18 cellular contexts compared by ENCODE assay signal in the genomic region with DNA sequence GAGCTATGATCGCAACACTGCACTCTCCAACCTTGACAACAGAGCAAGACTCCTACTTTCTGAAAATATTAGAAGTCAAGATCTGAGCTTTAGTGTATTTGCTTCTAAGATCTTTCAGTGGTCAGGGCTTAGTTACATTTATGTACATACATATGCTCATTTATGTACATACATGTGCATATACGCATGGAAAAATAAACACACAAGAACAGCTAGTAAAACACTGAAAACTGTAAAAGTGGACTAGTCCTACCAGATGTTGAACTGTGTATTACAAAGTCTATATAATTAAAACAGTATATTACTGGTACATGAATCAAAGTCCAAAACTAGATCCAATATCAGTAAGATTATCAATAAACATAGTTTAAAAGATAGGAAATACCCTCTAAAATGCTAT. TPM values are rescaled to one million over a fixed set of nuclear protein-coding genes. Genes with fewer than 3 reads are reported as not detected.
DNase-seq lines count a peak whose midpoint lies in the region; ATAC-seq, FAIRE-seq and TF ChIP-seq lines count a peak whose summit lies in the region.
"Had no signal": no experiment of that assay in that cellular context is flagged by ENCODE, and none has a peak within 500 bp of the region (broad histone marks: within the 10 kb centered on the region; RNA-seq: fewer than 3 reads in every experiment).

No MANE protein-coding gene starts in this region.

- H3K36me3 Mint-ChIP-seq in activated naive CD4-positive, alpha-beta T cell treated with anti-CD3 and anti-CD28 coated beads, Interleukin-2, amount 50 U/mL, for 24 hours = peaks cover 13% of the 10 kb centered on the region
- H3K36me3 Mint-ChIP-seq in T-helper 17 cell (ENCODE audit: low read depth) = no peaks in the 10 kb centered on the region

- no peaks in the 10 kb centered on the region for H3K27me3 Mint-ChIP-seq in activated naive CD4-positive, alpha-beta T cell treated with anti-CD3 and anti-CD28 coated beads, Interleukin-2, amount 50 U/mL, for 24 hours
- H3K27me3 Mint-ChIP-seq in T-helper 17 cell = no peaks in the 10 kb centered on the region
- H3K27me3 Mint-ChIP-seq: CD4-positive, alpha-beta T cell had no signal

- no peak for ATAC-seq in T-helper 17 cell
- ATAC-seq in left colon = peak; percentile 62
- no peak for ATAC-seq in omental fat pad (ENCODE audit: low FRiP score)
- ATAC-seq: GM12878, GM23338, HepG2 had no signal

- DNase-seq in activated naive CD4-positive, alpha-beta T cell (lab: John Stamatoyannopoulos, UW) = no peak
- DNase-seq in T-helper 17 cell = no peak
- DNase-seq in left colon = no peak
- no peak for DNase-seq in omental fat pad (ENCODE audit: low spot score)
- no peak for DNase-seq in SW 1271 (lab: John Stamatoyannopoulos, UW)
- DNase-seq in uterus = no peak
- no peak for DNase-seq in frontal cortex (ENCODE audit: low spot score in 2 of 2)
- DNase-seq: 8988T; ACHN; CD4-positive, alpha-beta T cell; DMS79; H9 had no signal

- H3K27ac ChIP-seq in uterus = no peak overlapping the region
- H3K27ac ChIP-seq: BLaER1 treated with 17β-estradiol and CSF1 and Interleukin-3, amounts not matched to agents 10 nM and 100 nM had no signal

- no peak for TF ChIP-seq CTCF in omental fat pad (IDR thresholded peaks at IDR 0.05)
- no peak for TF ChIP-seq CTCF in uterus (IDR thresholded peaks at IDR 0.05)

- TF ChIP-seq POLR2A in uterus (IDR thresholded peaks at IDR 0.05) = no peak

- no peak for FAIRE-seq in frontal cortex (lab: Jason Lieb, UNC)
- FAIRE-seq: GM12878, HepG2, HTR-8/SVneo had no signal

- no peaks in the 10 kb centered on the region for H3K9me3 Mint-ChIP-seq in activated naive CD4-positive, alpha-beta T cell treated with anti-CD3 and anti-CD28 coated beads, Interleukin-2, amount 50 U/mL, for 24 hours
- H3K9me3 Mint-ChIP-seq: CD4-positive, alpha-beta T cell; GM23338; H9 had no signal

- H3K27me3 ChIP-seq in uterus = no peaks in the 10 kb centered on the region
- H3K27me3 ChIP-seq: BLaER1 treated with 17β-estradiol and CSF1 and Interleukin-3, amounts not matched to agents 10 nM and 100 nM had no signal

- H3K4me1 ChIP-seq in uterus = no peaks in the 10 kb centered on the region

- H3K27ac Mint-ChIP-seq in activated naive CD4-positive, alpha-beta T cell treated with anti-CD3 and anti-CD28 coated beads, Interleukin-2, amount 50 U/mL, for 24 hours = peak overlapping the region; percentile 12
- peak overlapping the region; percentile 83 for H3K27ac Mint-ChIP-seq in T-helper 17 cell
- H3K27ac Mint-ChIP-seq: GM23338, H9 had no signal

- H3K4me3 ChIP-seq in uterus = no peak overlapping the region
- H3K4me3 ChIP-seq: BLaER1 treated with 17β-estradiol and CSF1 and Interleukin-3, amounts not matched to agents 10 nM and 100 nM; GM12878; GM23338 had no signal

- no peaks in the 10 kb centered on the region for H3K9me3 ChIP-seq in T-helper 17 cell (ENCODE audit: control insufficient read depth, low read length, poor library complexity, severe bottlenecking)
- H3K9me3 ChIP-seq in uterus = no peaks in the 10 kb centered on the region
- H3K9me3 ChIP-seq: BLaER1 treated with 17β-estradiol and CSF1 and Interleukin-3, amounts not matched to agents 10 nM and 100 nM had no signal

- H3K4me3 Mint-ChIP-seq in activated naive CD4-positive, alpha-beta T cell treated with anti-CD3 and anti-CD28 coated beads, Interleukin-2, amount 50 U/mL, for 24 hours = no peak overlapping the region
- H3K4me3 Mint-ChIP-seq in T-helper 17 cell = no peak overlapping the region
- H3K4me3 Mint-ChIP-seq: CD4-positive, alpha-beta T cell; GM23338; H9 had no signal

- H3K4me1 Mint-ChIP-seq in activated naive CD4-positive, alpha-beta T cell treated with anti-CD3 and anti-CD28 coated beads, Interleukin-2, amount 50 U/mL, for 24 hours = no peaks in the 10 kb centered on the region
- H3K4me1 Mint-ChIP-seq in T-helper 17 cell = peaks cover 2% of the 10 kb centered on the region
- H3K4me1 Mint-ChIP-seq: GM23338, H9 had no signal

- no peaks in the 10 kb centered on the region for H3K36me3 ChIP-seq in uterus

- intact Hi-C loops in left colon (cut with DNase I, micrococcal nuclease) = loop anchor here in 1 of 2 donors (10.0 kb wide), 1 partner anchor 376 kb away; no protein-coding TSS in a partner anchor
- intact Hi-C loops in uterus (cut with DNase I; ENCODE audit: low total_unique reads) = no loop called here

RNA-seq across cellular contexts. Expression of a gene that starts 28.3 kb away (rescaled TPM):
- total RNA-seq in T-helper 17 cell = 1 to 10 TPM; 6.9 to 9.0 TPM
- total RNA-seq in left colon = 10 to 100 TPM; 15.4 to 24.8 TPM
- total RNA-seq in omental fat pad = 10 to 100 TPM; 28.1 to 80.0 (median 30.6) TPM
- 10 to 100 TPM; 13.2 to 31.8 (median 24.3) TPM for total RNA-seq in uterus
- total RNA-seq in frontal cortex = 18.8 TPM

RNA-seq across cellular contexts. Expression of a gene that starts 28.5 kb away (rescaled TPM):
- 100 to 1,000 TPM; 132 to 159 TPM for total RNA-seq in T-helper 17 cell
- 100 to 1,000 TPM; 213 to 459 TPM for total RNA-seq in left colon
- total RNA-seq in omental fat pad = 100 to 1,000 TPM; 169 to 476 (median 278) TPM
- total RNA-seq in uterus = 100 to 1,000 TPM in 3 of 4 donors, 10 to 100 TPM in 1; 92.7 to 251 (median 150) TPM
- 241 TPM for total RNA-seq in frontal cortex

RNA-seq across cellular contexts. Expression of a gene that starts 59.3 kb away (rescaled TPM):
- total RNA-seq in T-helper 17 cell (10 to 100 TPM; 87.7 to 89.3 TPM), left colon (100 to 1,000 TPM; 295 to 329 TPM), omental fat pad (100 to 1,000 TPM; 217 to 241 (median 230) TPM), uterus (100 to 1,000 TPM in 3 of 4 donors, 10 to 100 TPM in 1; 89.7 to 463 (median 245) TPM), frontal cortex (308 TPM)
